ENCODE assay signal across 12 cellular contexts in the genomic region with DNA sequence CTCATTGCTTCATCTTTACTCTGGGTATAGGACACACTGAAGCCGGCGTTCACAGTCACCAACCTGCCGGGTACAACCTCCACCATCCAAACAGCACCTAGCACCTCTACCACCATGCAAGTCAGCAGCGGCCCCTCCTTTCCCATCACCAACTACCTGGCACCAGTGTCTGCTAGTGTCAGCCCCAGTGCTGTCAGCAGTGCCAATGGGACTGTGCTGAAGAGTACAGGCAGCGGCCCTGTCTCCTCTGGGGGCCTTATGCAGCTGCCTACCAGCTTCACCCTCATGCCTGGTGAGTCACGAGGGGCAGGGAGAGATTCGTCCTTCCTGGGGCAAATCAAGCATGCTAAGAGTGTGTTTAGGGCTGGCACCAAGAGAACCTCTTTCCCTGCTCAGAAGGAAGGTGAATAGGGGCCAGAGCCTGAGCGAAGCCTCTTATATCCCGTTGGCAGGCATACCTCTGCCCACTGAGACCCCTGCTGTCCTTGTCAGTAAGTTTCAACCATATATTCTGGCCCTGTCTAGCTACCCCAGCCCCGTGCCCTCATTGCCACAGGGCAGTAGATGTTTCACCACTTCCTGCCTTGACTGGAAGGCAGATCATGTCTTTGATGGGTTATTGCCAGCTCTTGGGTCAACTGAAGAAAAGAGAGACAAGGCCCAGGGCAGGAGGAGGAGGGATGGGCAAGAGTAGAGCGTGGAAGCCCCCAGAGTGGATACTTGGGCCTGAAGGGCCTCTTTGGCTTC. TPM values are rescaled to one million over a fixed set of nuclear protein-coding genes. Genes with fewer than 3 reads are reported as not detected.
DNase-seq lines count a peak whose midpoint lies in the region; ATAC-seq and TF ChIP-seq lines count a peak whose summit lies in the region.
"Had no signal": no experiment of that assay in that cellular context is flagged by ENCODE, and none has a peak within 500 bp of the region (broad histone marks: within the 10 kb centered on the region; RNA-seq: fewer than 3 reads in every experiment).

No MANE protein-coding gene starts in this region.

- H3K9me3 ChIP-seq in AG04450 (ENCODE audit: control insufficient read depth, insufficient read depth, low read length) = no peaks in the 10 kb centered on the region
- no peaks in the 10 kb centered on the region for H3K9me3 ChIP-seq in duodenal mucosa (ENCODE audit: control insufficient read depth in 1 of 2, low read length in 2 of 2)
- no peaks in the 10 kb centered on the region for H3K9me3 ChIP-seq in neutrophil

- H3K9ac ChIP-seq in duodenal mucosa (ENCODE audit: low read depth in 1 of 2, low read length in 2 of 2) = peak overlapping the region; percentile 18 to 53

- ATAC-seq in HG02885 (IDR thresholded peaks at IDR 0.05; ENCODE audit: poor library complexity, unreplicated experiment) = no peak

- H3K36me3 ChIP-seq in duodenal mucosa (ENCODE audit: control insufficient read depth in 1 of 2, insufficient read depth in 2 of 2, low read length in 2 of 2) = peaks cover 35 to 40% of the 10 kb centered on the region in 2 donors
- peaks cover 44% of the 10 kb centered on the region for H3K36me3 ChIP-seq in neutrophil

- DNase-seq in AG04450 (ENCODE audit: low read depth, low spot score) = no peak
- DNase-seq in HL-60 (ENCODE audit: low read depth in 1 of 2, low spot score in 1 of 2) = peak in 1 of 2 experiments; percentile 52
- no peak for DNase-seq in stimulated activated naive CD4-positive, alpha-beta T cell (lab: John Stamatoyannopoulos, UW)
- DNase-seq in germinal center (ENCODE audit: low spot score) = no peak
- no peak for DNase-seq in retina
- DNase-seq: activated effector memory CD4-positive, alpha-beta T cell treated with Interleukin-2 at 50 U/mL for 16 hours; hypothalamus; NCI-H2029 treated with DMSO at 0.1 percent for 48 hours; stimulated activated CD4-positive, alpha-beta T cell treated with anti-CD3 and anti-CD28 coated beads, Interleukin-4, amount 100 ng/mL, for 4 hours had no signal

- H3K27me3 ChIP-seq in AG04450 (ENCODE audit: control insufficient read depth, insufficient read depth, low read length) (no peaks in the 10 kb centered on the region), HL-60 (ENCODE audit: insufficient read depth, poor library complexity, severe bottlenecking) (no peaks in the 10 kb centered on the region), duodenal mucosa (ENCODE audit: control insufficient read depth in 1 of 2, insufficient read depth in 2 of 2, low read length in 2 of 2) (no peaks in the 10 kb centered on the region), neutrophil (no peaks in the 10 kb centered on the region)

- TF ChIP-seq CTCF in AG04450 (IDR thresholded peaks at IDR 0.05; ENCODE audit: low read depth, low read length) = no peak
- no peak for TF ChIP-seq CTCF in HL-60 (IDR thresholded peaks at IDR 0.05; ENCODE audit: insufficient read depth, low read length)
- TF ChIP-seq CTCF in neutrophil (IDR thresholded peaks at IDR 0.05) = no peak

- CTCF ChIA-PET in AG04450 (lab: Charles Lee) = interaction anchor here (1.0 kb wide), 1 partner anchor 53 kb away, joined by 5 read pairs; a partner anchor contains a TSS

- H3K27ac ChIP-seq in AG04450 (ENCODE audit: low read depth, low read length) = peak overlapping the region; percentile 97
- H3K27ac ChIP-seq in HL-60 (replicated peaks) = peak overlapping the region; percentile 44
- H3K27ac ChIP-seq in duodenal mucosa (ENCODE audit: low read depth, low read length) = no peak overlapping the region
- H3K27ac ChIP-seq in neutrophil = peak overlapping the region; percentile 95

- POLR2A ChIA-PET in AG04450 (lab: Yijun Ruan, JAX) = no interaction called here

- H3K4me1 ChIP-seq in duodenal mucosa (ENCODE audit: control insufficient read depth in 1 of 2, insufficient read depth in 2 of 2, low read length in 2 of 2) (peaks cover 31 to 33% of the 10 kb centered on the region in 2 donors), neutrophil (ENCODE audit: control insufficient read depth in 1 of 2, insufficient read depth in 1 of 2, low read depth in 1 of 2, low read length in 1 of 2) (peaks cover 45 to 47% of the 10 kb centered on the region in 2 experiments)

- H3K4me3 ChIP-seq in AG04450 (ENCODE audit: low read depth, low read length) (no peak overlapping the region), HL-60 (replicated peaks; ENCODE audit: insufficient read depth, low read length) (no peak overlapping the region), duodenal mucosa (ENCODE audit: low read depth in 1 of 2, low read length in 2 of 2) (no peak overlapping the region), neutrophil (ENCODE audit: low read depth in 1 of 2, low read length in 1 of 2) (no peak overlapping the region)

RNA-seq across cellular contexts. Expression of a gene that starts 4.8 kb away (rescaled TPM):
- polyA plus RNA-seq in AG04450 (2011; rRNA removed) = 36.8 and 48.5 TPM in 2 replicates
- 41.4 and 58.1 TPM in 2 replicates for polyA minus RNA-seq in AG04450 (2011; rRNA and poly(A)+ RNA removed)

RNA-seq across cellular contexts. Expression of a gene that starts 6.1 kb away (rescaled TPM):
- polyA plus RNA-seq in AG04450 (2011; rRNA removed) = 11.5 and 11.8 TPM in 2 replicates
- polyA minus RNA-seq in AG04450 (2011; rRNA and poly(A)+ RNA removed) = 15.5 and 22.3 TPM in 2 replicates

RNA-seq across cellular contexts. Expression of a gene that starts 53.4 kb away (rescaled TPM):
- polyA plus RNA-seq in AG04450 (2011; rRNA removed) = 36.9 and 42.4 TPM in 2 replicates
- 8.8 and 8.9 TPM in 2 replicates for polyA minus RNA-seq in AG04450 (2011; rRNA and poly(A)+ RNA removed)
